ENCODE assay signal across 25 cellular contexts in the genomic region with DNA sequence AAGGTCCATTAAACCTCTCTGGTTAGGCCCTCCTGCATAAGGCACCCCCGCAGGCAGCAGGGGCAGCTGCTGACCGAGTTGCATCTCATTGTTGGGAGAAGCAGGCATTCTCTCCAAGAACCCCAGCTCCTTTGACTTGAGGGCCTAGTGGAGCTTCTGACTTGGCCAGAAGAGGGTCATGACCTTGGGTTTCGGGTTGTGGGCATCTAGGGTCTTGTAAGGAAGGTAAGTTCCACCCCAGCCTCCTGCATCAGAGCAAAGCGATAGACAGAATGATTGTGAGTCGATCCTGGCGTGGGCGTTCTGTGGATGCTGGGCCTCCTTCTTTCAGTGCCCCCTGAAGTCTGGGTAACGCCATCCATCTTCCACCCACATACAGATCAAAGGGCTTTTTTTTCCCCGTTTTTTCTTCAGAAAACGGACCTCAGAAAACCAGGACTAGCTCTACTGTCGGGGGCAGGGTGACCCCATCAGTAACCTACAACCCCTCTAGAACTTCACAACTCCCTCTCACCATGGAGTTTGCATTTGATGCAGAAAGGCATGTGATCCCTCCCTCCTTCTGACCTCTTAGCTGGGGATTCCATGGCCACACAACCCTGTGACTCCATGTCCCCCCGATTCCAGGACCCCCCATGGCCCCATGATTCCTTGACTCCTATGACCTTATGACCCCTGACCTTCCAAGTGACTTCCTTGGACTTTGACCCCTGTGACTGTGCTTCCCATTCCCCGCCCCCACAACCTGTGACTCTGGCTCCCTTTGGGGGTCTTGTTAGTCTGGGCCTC. TPM values are rescaled to one million over a fixed set of nuclear protein-coding genes. Genes with fewer than 3 reads are reported as not detected.
DNase-seq lines count a peak whose midpoint lies in the region; ATAC-seq, FAIRE-seq and TF ChIP-seq lines count a peak whose summit lies in the region.
"Had no signal": no experiment of that assay in that cellular context is flagged by ENCODE, and none has a peak within 500 bp of the region (broad histone marks: within the 10 kb centered on the region; RNA-seq: fewer than 3 reads in every experiment).

No MANE protein-coding gene starts in this region.

- intact Hi-C loops in K562 (cut with micrococcal nuclease): no loop called here

- H3K9me3 Mint-ChIP-seq in activated naive CD4-positive, alpha-beta T cell treated with anti-CD3 and anti-CD28 coated beads, Interleukin-2, amount 50 U/mL, for 72 hours: no peaks in the 10 kb centered on the region
- H3K9me3 Mint-ChIP-seq: activated naive CD4-positive, alpha-beta T cell treated with anti-CD3 and anti-CD28 coated beads for 36 hours; activated T-cell treated with anti-CD3 and anti-CD28 coated beads, Interleukin-2, amount 50 U/mL, for 24 hours; central memory CD8-positive, alpha-beta T cell; stimulated activated effector memory CD8-positive, alpha-beta T cell treated with anti-CD3 and anti-CD28 coated beads, Interleukin-12 subunit alpha, Interleukin-12 subunit beta, amount 100 ng/mL, for 72 hours had no signal

- H3K27me3 ChIP-seq in K562 (ENCODE audit: control insufficient read depth in 2 of 2, insufficient read depth in 2 of 2, low read length in 2 of 2) (no peaks in the 10 kb centered on the region), mucosa of rectum (ENCODE audit: control insufficient read depth in 2 of 2, insufficient read depth in 2 of 2, low read length in 2 of 2) (no peaks in the 10 kb centered on the region)
- H3K27me3 ChIP-seq: ovary, suprapubic skin had no signal

- peak overlapping the region in 1 of 2 donors; percentile 79 for H3K27ac Mint-ChIP-seq in activated naive CD4-positive, alpha-beta T cell treated with anti-CD3 and anti-CD28 coated beads, Interleukin-2, amount 50 U/mL, for 72 hours
- H3K27ac Mint-ChIP-seq: activated naive CD4-positive, alpha-beta T cell treated with anti-CD3 and anti-CD28 coated beads for 36 hours; activated T-cell treated with anti-CD3 and anti-CD28 coated beads, Interleukin-2, amount 50 U/mL, for 24 hours; stimulated activated effector memory CD8-positive, alpha-beta T cell treated with anti-CD3 and anti-CD28 coated beads, Interleukin-12 subunit alpha, Interleukin-12 subunit beta, amount 100 ng/mL, for 72 hours had no signal

- no peak overlapping the region for H3K4me2 ChIP-seq in K562 (ENCODE audit: insufficient read depth, low read length)

- TF ChIP-seq EP300 in K562 (IDR thresholded peaks at IDR 0.05; ENCODE audit: low read length): no peak

- FAIRE-seq in K562 (lab: Jason Lieb, UNC): no peak
- FAIRE-seq in RCC 7860 (lab: Jason Lieb, UNC): no peak
- FAIRE-seq: D721Med, frontal cortex, GM18507, keratinocyte had no signal

- no peaks in the 10 kb centered on the region for H4K20me1 ChIP-seq in K562 (replicated peaks; ENCODE audit: control insufficient read depth, insufficient read depth, low read length)

- POLR2A ChIA-PET in K562 (lab: Yijun Ruan, JAX): interaction anchor here (1.1 kb wide), 2 partner anchors 13 to 45 kb away, joined by 3 to 4 read pairs; no protein-coding TSS in a partner anchor

- H3K9me1 ChIP-seq in K562 (ENCODE audit: control insufficient read depth, insufficient read depth, low read length): no peaks in the 10 kb centered on the region

- H3K9me3 ChIP-seq in K562 (replicated peaks; ENCODE audit: control insufficient read depth, insufficient read depth, low read depth, low read length) (no peaks in the 10 kb centered on the region), mucosa of rectum (ENCODE audit: control insufficient read depth in 2 of 2, low read length in 2 of 2) (no peaks in the 10 kb centered on the region)
- H3K9me3 ChIP-seq: ovary, suprapubic skin had no signal

- H3K4me3 ChIP-seq in K562 (no peak overlapping the region), mucosa of rectum (ENCODE audit: low read length in 2 of 2) (peak overlapping the region; percentile 86 to 94)
- H3K4me3 ChIP-seq: ovary, suprapubic skin had no signal

- no peak overlapping the region for H3K9ac ChIP-seq in K562 (ENCODE audit: insufficient read depth in 1 of 2, low read depth in 2 of 2, low read length in 2 of 2)
- peak overlapping the region in 1 of 2 donors; percentile 34 for H3K9ac ChIP-seq in mucosa of rectum (ENCODE audit: low read depth in 1 of 2, low read length in 2 of 2)

- CTCF ChIA-PET in K562 (lab: Yijun Ruan, JAX; ENCODE audit: low intra/inter-chr PET ratio): no interaction called here

- DNase-seq in K562 (ENCODE audit: extremely low read depth in 1 of 4, low spot score in 3 of 4) (no peak), RCC 7860 (ENCODE audit: low spot score) (no peak), NCI-H510A treated with DMSO at 0.1 percent for 48 hours (lab: John Stamatoyannopoulos, UW) (no peak)
- no peak for DNase-seq in activated naive CD4-positive, alpha-beta T cell treated with anti-CD3 and anti-CD28 coated beads, Interleukin-2, amount 50 U/mL, for 72 hours (ENCODE audit: low spot score in 2 of 2)
- DNase-seq: activated CD4-positive, alpha-beta T cell treated with anti-CD3 and anti-CD28 coated beads, Interleukin-2, amount 50 U/mL, for 1 hour; activated naive CD4-positive, alpha-beta T cell treated with anti-CD3 and anti-CD28 coated beads for 36 hours; activated T-cell treated with anti-CD3 and anti-CD28 coated beads, Interleukin-2, amount 50 U/mL, for 24 hours; anterior cingulate cortex; C1 segment of cervical spinal cord; HCEC 1CT; NCI-H1105 treated with DMSO at 0.1 percent for 48 hours; NCI-H2107; NCI-H510A; NK-92 treated with Interleukin-12 subunit alpha and Interleukin-12 subunit beta, amount 100 ng/mL, for 24 hours; ovary; T-helper 2 cell had no signal

- no peak for TF ChIP-seq POLR2A in K562 (conservative IDR thresholded peaks at IDR 0.05)

- no peak for TF ChIP-seq CTCF in 22Rv1 (IDR thresholded peaks at IDR 0.05)
- no peak for TF ChIP-seq CTCF in K562 (IDR thresholded peaks at IDR 0.05 in 2 of 3, conservative IDR thresholded peaks at IDR 0.05 in 1 of 3; ENCODE audit: insufficient read depth in 2 of 3, low read depth in 1 of 3, low read length in 3 of 3)

- H3K4me1 ChIP-seq in K562 (replicated peaks in 1 of 2; ENCODE audit: control insufficient read depth in 2 of 2, insufficient read depth in 2 of 2, low read length in 2 of 2): peaks cover 8 to 14% of the 10 kb centered on the region in 2 experiments
- peaks cover 30 to 49% of the 10 kb centered on the region in 2 donors for H3K4me1 ChIP-seq in mucosa of rectum (ENCODE audit: control insufficient read depth in 2 of 2, insufficient read depth in 2 of 2, low read length in 2 of 2)

- H3K36me3 ChIP-seq in K562 (ENCODE audit: control insufficient read depth, insufficient read depth, low read length): no peaks in the 10 kb centered on the region
- H3K36me3 ChIP-seq in mucosa of rectum (ENCODE audit: control insufficient read depth in 2 of 2, insufficient read depth in 2 of 2, low read length in 2 of 2): peaks cover 22 to 27% of the 10 kb centered on the region in 2 donors
- H3K36me3 ChIP-seq: ovary, suprapubic skin had no signal

- WGBS in K562 (ENCODE audit: insufficient coverage, low coverage, missing lambda C conversion rate): 28% methylated on average over 9 of the region's 13 CpGs

- no peaks in the 10 kb centered on the region for H3K79me2 ChIP-seq in K562 (ENCODE audit: control insufficient read depth, insufficient read depth, low read length)

- BruUV-seq in K562 (replicated peaks; lab: Mats Ljungman, UMichigan): no TSS peak

- H3K27ac ChIP-seq in 22Rv1 (peak overlapping the region; percentile 77), K562 (ENCODE audit: extremely low read depth, low read depth, low read length) (no peak overlapping the region), mucosa of rectum (ENCODE audit: low read depth in 2 of 2, low read length in 2 of 2) (peak overlapping the region in 1 of 2 donors; percentile 94)
- H3K27ac ChIP-seq: ovary, suprapubic skin had no signal

- in situ Hi-C loops in K562 (cut with MboI): no loop called here

- ATAC-seq in K562: no peak
- ATAC-seq in activated naive CD4-positive, alpha-beta T cell treated with anti-CD3 and anti-CD28 coated beads, Interleukin-2, amount 50 U/mL, for 72 hours: no peak
- ATAC-seq: stimulated activated effector memory CD8-positive, alpha-beta T cell treated with anti-CD3 and anti-CD28 coated beads, Interleukin-12 subunit alpha, Interleukin-12 subunit beta, amount 100 ng/mL, for 72 hours had no signal

- no peak for TF ChIP-seq RAD21 in K562 (CRISPR knock-in tag; conservative IDR thresholded peaks at IDR 0.05 in 1 of 2, IDR thresholded peaks at IDR 0.05 in 1 of 2)

- H2AFZ ChIP-seq in K562 (ENCODE audit: low read depth, low read length): no peak overlapping the region

- no peaks in the 10 kb centered on the region for H3K36me3 Mint-ChIP-seq in activated naive CD4-positive, alpha-beta T cell treated with anti-CD3 and anti-CD28 coated beads, Interleukin-2, amount 50 U/mL, for 72 hours
- H3K36me3 Mint-ChIP-seq: stimulated activated effector memory CD8-positive, alpha-beta T cell treated with anti-CD3 and anti-CD28 coated beads, Interleukin-12 subunit alpha, Interleukin-12 subunit beta, amount 100 ng/mL, for 72 hours had no signal

RNA-seq across cellular contexts. Expression of a gene that starts 3.0 kb away (rescaled TPM):
- total RNA-seq in K562 (2011; cell fraction: chromatin; rRNA removed; ENCODE audit: low replicate concordance): 25.4 and 47.7 TPM in 2 replicates
- total RNA-seq in K562 (2011; cell fraction: nucleolus; rRNA removed): 20.2 and 21.7 TPM in 2 replicates
- total RNA-seq in K562 (2011; cell fraction: nucleoplasm; rRNA removed): 27.2 and 39.2 TPM in 2 replicates
- total RNA-seq in K562 (2014; rRNA removed): 1.7 and 1.9 TPM in 2 replicates
- total RNA-seq in K562 (2014; rRNA removed; fragmentation: Illumina TruSeq; extraction: Trizol): 1.3 and 1.5 TPM in 2 replicates
- 0.40 and 0.83 TPM in 2 replicates for total RNA-seq in K562 (2015; rRNA removed; fragmentation: Illumina TruSeq; extraction: Trizol)
- total RNA-seq in K562 (2021): 4.1 and 4.2 TPM in 2 replicates
- polyA plus RNA-seq in K562 (2011; rRNA removed): 5.7 and 11.0 TPM in 2 replicates
- 9.6 and 12.7 TPM in 2 replicates for polyA plus RNA-seq in K562 (2011; cell fraction: cytosol; rRNA removed)
- polyA plus RNA-seq in K562 (2011; cell fraction: nucleus; rRNA removed): 27.9 and 42.5 TPM in 2 replicates
- polyA plus RNA-seq in K562 (2012): 3.1 and 3.8 TPM in 2 replicates
- polyA plus RNA-seq in K562 (2014; fragmentation: Illumina TruSeq; extraction: Trizol): 6.6 and 7.8 TPM in 2 replicates
- polyA plus RNA-seq in K562 (2014; fragmentation: Nextera tagmentation; extraction: Ambion mirVana): 1 to 10 TPM; 1.2 to 1.8 TPM
- 3.9 and 4.2 TPM in 2 replicates for polyA plus RNA-seq in K562 (2014; rRNA removed)
- polyA minus RNA-seq in K562 (2011; rRNA and poly(A)+ RNA removed): 5.3 and 6.2 TPM in 2 replicates
- 4.7 and 4.8 TPM in 2 replicates for polyA minus RNA-seq in K562 (2011; cell fraction: cytosol; rRNA and poly(A)+ RNA removed)
- polyA minus RNA-seq in K562 (2011; cell fraction: nucleus; rRNA and poly(A)+ RNA removed): 5.0 and 5.2 TPM in 2 replicates
- 1 to 10 TPM in 1 of 2 donors, under 1 TPM in 1; 0.39 to 3.2 TPM for total RNA-seq in activated naive CD4-positive, alpha-beta T cell treated with anti-CD3 and anti-CD28 coated beads, Interleukin-2, amount 50 U/mL, for 72 hours

RNA-seq across cellular contexts. Expression of a gene that starts 15.0 kb away (rescaled TPM):
- 12.8 and 41.1 TPM in 2 replicates for total RNA-seq in K562 (2011; cell fraction: chromatin; rRNA removed; ENCODE audit: low replicate concordance)
- total RNA-seq in K562 (2011; cell fraction: nucleolus; rRNA removed): 39.1 and 47.4 TPM in 2 replicates
- total RNA-seq in K562 (2011; cell fraction: nucleoplasm; rRNA removed): 21.9 and 30.8 TPM in 2 replicates
- total RNA-seq in K562 (2014; rRNA removed): 55.9 and 63.2 TPM in 2 replicates
- total RNA-seq in K562 (2014; rRNA removed; fragmentation: Illumina TruSeq; extraction: Trizol): 20.5 and 21.3 TPM in 2 replicates
- total RNA-seq in K562 (2015; rRNA removed; fragmentation: Illumina TruSeq; extraction: Trizol): 40.0 and 42.5 TPM in 2 replicates
- total RNA-seq in K562 (2021): 47.0 and 48.5 TPM in 2 replicates
- 37.2 and 47.6 TPM in 2 replicates for polyA plus RNA-seq in K562 (2011; rRNA removed)
- 62.0 and 116 TPM in 2 replicates for polyA plus RNA-seq in K562 (2011; cell fraction: cytosol; rRNA removed)
- 74.2 and 104 TPM in 2 replicates for polyA plus RNA-seq in K562 (2011; cell fraction: nucleus; rRNA removed)
- 58.5 and 65.3 TPM in 2 replicates for polyA plus RNA-seq in K562 (2012)
- 29.1 and 50.5 TPM in 2 replicates for polyA plus RNA-seq in K562 (2014; fragmentation: Illumina TruSeq; extraction: Trizol)
- 10 to 100 TPM; 15.1 to 25.6 TPM for polyA plus RNA-seq in K562 (2014; fragmentation: Nextera tagmentation; extraction: Ambion mirVana)
- polyA plus RNA-seq in K562 (2014; rRNA removed): 63.7 and 77.5 TPM in 2 replicates
- polyA minus RNA-seq in K562 (2011; rRNA and poly(A)+ RNA removed): 7.5 and 9.8 TPM in 2 replicates
- polyA minus RNA-seq in K562 (2011; cell fraction: cytosol; rRNA and poly(A)+ RNA removed): 15.6 and 15.7 TPM in 2 replicates
- 26.4 and 27.4 TPM in 2 replicates for polyA minus RNA-seq in K562 (2011; cell fraction: nucleus; rRNA and poly(A)+ RNA removed)
- total RNA-seq in activated naive CD4-positive, alpha-beta T cell treated with anti-CD3 and anti-CD28 coated beads, Interleukin-2, amount 50 U/mL, for 72 hours: 10 to 100 TPM; 42.4 to 53.3 TPM

RNA-seq across cellular contexts. Expression of a gene that starts 15.0 kb away (rescaled TPM):
- total RNA-seq in K562 (2011; cell fraction: chromatin; rRNA removed; ENCODE audit: low replicate concordance): 20.7 and 34.6 TPM in 2 replicates
- 16.7 and 19.2 TPM in 2 replicates for total RNA-seq in K562 (2011; cell fraction: nucleolus; rRNA removed)
- total RNA-seq in K562 (2011; cell fraction: nucleoplasm; rRNA removed): 17.9 and 20.4 TPM in 2 replicates
- 17.9 and 20.6 TPM in 2 replicates for total RNA-seq in K562 (2014; rRNA removed)
- 16.6 and 18.0 TPM in 2 replicates for total RNA-seq in K562 (2014; rRNA removed; fragmentation: Illumina TruSeq; extraction: Trizol)
- 13.6 and 14.3 TPM in 2 replicates for total RNA-seq in K562 (2015; rRNA removed; fragmentation: Illumina TruSeq; extraction: Trizol)
- 19.2 and 24.5 TPM in 2 replicates for total RNA-seq in K562 (2021)
- polyA plus RNA-seq in K562 (2011; rRNA removed): 16.1 and 17.4 TPM in 2 replicates
- polyA plus RNA-seq in K562 (2011; cell fraction: cytosol; rRNA removed): 13.8 and 17.6 TPM in 2 replicates
- 13.3 and 19.8 TPM in 2 replicates for polyA plus RNA-seq in K562 (2011; cell fraction: nucleus; rRNA removed)
- 10.5 and 24.8 TPM in 2 replicates for polyA plus RNA-seq in K562 (2012)
- 34.7 and 35.5 TPM in 2 replicates for polyA plus RNA-seq in K562 (2014; fragmentation: Illumina TruSeq; extraction: Trizol)
- 10 to 100 TPM; 11.6 to 14.8 TPM for polyA plus RNA-seq in K562 (2014; fragmentation: Nextera tagmentation; extraction: Ambion mirVana)
- 16.6 and 18.9 TPM in 2 replicates for polyA plus RNA-seq in K562 (2014; rRNA removed)
- 15.7 and 22.2 TPM in 2 replicates for polyA minus RNA-seq in K562 (2011; rRNA and poly(A)+ RNA removed)
- polyA minus RNA-seq in K562 (2011; cell fraction: cytosol; rRNA and poly(A)+ RNA removed): 8.4 and 13.6 TPM in 2 replicates
- 7.5 and 8.2 TPM in 2 replicates for polyA minus RNA-seq in K562 (2011; cell fraction: nucleus; rRNA and poly(A)+ RNA removed)
- total RNA-seq in activated naive CD4-positive, alpha-beta T cell treated with anti-CD3 and anti-CD28 coated beads, Interleukin-2, amount 50 U/mL, for 72 hours: 10 to 100 TPM; 11.6 to 17.0 TPM

RNA-seq across cellular contexts. Expression of a gene that starts 27.3 kb away (rescaled TPM):
- total RNA-seq in K562 (2011; cell fraction: chromatin; rRNA removed; ENCODE audit: low replicate concordance): 28.9 and 51.1 TPM in 2 replicates
- total RNA-seq in K562 (2011; cell fraction: nucleolus; rRNA removed): 36.8 and 39.7 TPM in 2 replicates
- total RNA-seq in K562 (2011; cell fraction: nucleoplasm; rRNA removed): 26.9 and 34.2 TPM in 2 replicates
- total RNA-seq in K562 (2014; rRNA removed): 27.2 and 31.7 TPM in 2 replicates
- total RNA-seq in K562 (2014; rRNA removed; fragmentation: Illumina TruSeq; extraction: Trizol): 5.4 and 6.4 TPM in 2 replicates
- 18.5 and 19.8 TPM in 2 replicates for total RNA-seq in K562 (2015; rRNA removed; fragmentation: Illumina TruSeq; extraction: Trizol)
- 38.6 and 42.1 TPM in 2 replicates for total RNA-seq in K562 (2021)
- 14.7 and 29.0 TPM in 2 replicates for polyA plus RNA-seq in K562 (2011; rRNA removed)
- polyA plus RNA-seq in K562 (2011; cell fraction: cytosol; rRNA removed): 28.1 and 68.0 TPM in 2 replicates
- polyA plus RNA-seq in K562 (2011; cell fraction: nucleus; rRNA removed): 65.4 and 125 TPM in 2 replicates
- 34.1 and 35.5 TPM in 2 replicates for polyA plus RNA-seq in K562 (2012)
- polyA plus RNA-seq in K562 (2014; fragmentation: Illumina TruSeq; extraction: Trizol): 11.8 and 30.3 TPM in 2 replicates
- under 1 TPM; 0.23 to 0.59 TPM for polyA plus RNA-seq in K562 (2014; fragmentation: Nextera tagmentation; extraction: Ambion mirVana)
- 42.5 and 43.7 TPM in 2 replicates for polyA plus RNA-seq in K562 (2014; rRNA removed)
- 8.0 and 8.6 TPM in 2 replicates for polyA minus RNA-seq in K562 (2011; rRNA and poly(A)+ RNA removed)
- polyA minus RNA-seq in K562 (2011; cell fraction: cytosol; rRNA and poly(A)+ RNA removed): 19.6 and 24.0 TPM in 2 replicates
- polyA minus RNA-seq in K562 (2011; cell fraction: nucleus; rRNA and poly(A)+ RNA removed): 19.8 and 24.9 TPM in 2 replicates
- total RNA-seq in activated naive CD4-positive, alpha-beta T cell treated with anti-CD3 and anti-CD28 coated beads, Interleukin-2, amount 50 U/mL, for 72 hours: 10 to 100 TPM in 1 of 2 donors, 1 to 10 TPM in 1; 6.8 to 19.2 TPM

RNA-seq across cellular contexts. Expression of a gene that starts 58.6 kb away (rescaled TPM):
- total RNA-seq in K562 (2011; cell fraction: chromatin; rRNA removed; ENCODE audit: low replicate concordance): 0.69 TPM in 1 of 2 replicates, not detected in the other
- 0.79 and 0.83 TPM in 2 replicates for total RNA-seq in K562 (2011; cell fraction: nucleolus; rRNA removed)
- total RNA-seq in K562 (2011; cell fraction: nucleoplasm; rRNA removed): 0.44 and 0.46 TPM in 2 replicates
- total RNA-seq in K562 (2014; rRNA removed): 0.16 and 0.23 TPM in 2 replicates
- 0.04 TPM in 1 of 2 replicates, not detected in the other for total RNA-seq in K562 (2014; rRNA removed; fragmentation: Illumina TruSeq; extraction: Trizol)
- total RNA-seq in K562 (2015; rRNA removed; fragmentation: Illumina TruSeq; extraction: Trizol): 0.04 and 0.07 TPM in 2 replicates
- total RNA-seq in K562 (2021): 0.09 and 0.29 TPM in 2 replicates
- polyA plus RNA-seq in K562 (2011; rRNA removed): 0.24 and 0.28 TPM in 2 replicates
- 0.15 and 0.57 TPM in 2 replicates for polyA plus RNA-seq in K562 (2011; cell fraction: cytosol; rRNA removed)
- polyA plus RNA-seq in K562 (2011; cell fraction: nucleus; rRNA removed): 0.62 and 0.97 TPM in 2 replicates
- polyA plus RNA-seq in K562 (2012): 0.09 and 0.54 TPM in 2 replicates
- 0.04 TPM in 1 of 2 replicates, not detected in the other for polyA plus RNA-seq in K562 (2014; fragmentation: Illumina TruSeq; extraction: Trizol)
- not detected for polyA plus RNA-seq in K562 (2014; fragmentation: Nextera tagmentation; extraction: Ambion mirVana)
- polyA plus RNA-seq in K562 (2014; rRNA removed): 0.04 and 0.07 TPM in 2 replicates
- 0.14 TPM in 1 of 2 replicates, not detected in the other for polyA minus RNA-seq in K562 (2011; rRNA and poly(A)+ RNA removed)
- polyA minus RNA-seq in K562 (2011; cell fraction: cytosol; rRNA and poly(A)+ RNA removed): 0.38 TPM in 1 of 2 replicates, not detected in the other
- 0.44 and 0.67 TPM in 2 replicates for polyA minus RNA-seq in K562 (2011; cell fraction: nucleus; rRNA and poly(A)+ RNA removed)
- 1 to 10 TPM in 1 of 2 donors, under 1 TPM in 1; 0.80 to 1.3 TPM for total RNA-seq in activated naive CD4-positive, alpha-beta T cell treated with anti-CD3 and anti-CD28 coated beads, Interleukin-2, amount 50 U/mL, for 72 hours
